In genomic region chr7:106678795-106679152, GRCh38 we compare ENCODE assay signal across 14 cellular contexts. TPM values are rescaled to one million over a fixed set of nuclear protein-coding genes. Genes with fewer than 3 reads are reported as not detected.
A peak's percentile ranks its signal among the peaks of the same experiment; 100 is the strongest.
DNase-seq lines count a peak whose midpoint lies in the region; ATAC-seq and TF ChIP-seq lines count a peak whose summit lies in the region.
"Had no signal": no experiment of that assay in that cellular context is flagged by ENCODE, and none has a peak within 500 bp of the region (broad histone marks: within the 10 kb centered on the region; RNA-seq: fewer than 3 reads in every experiment).

No MANE protein-coding gene starts in this region.

- peak overlapping the region; percentile 38 for H3K27ac Mint-ChIP-seq in activated T-cell treated with anti-CD3 and anti-CD28 coated beads, Interleukin-2, amount 50 U/mL, for 72 hours
- H3K27ac Mint-ChIP-seq in stimulated activated naive B cell treated with anti-CD40 and anti-IgM and Interleukin-4, amounts not matched to agents 10 μg/mL and 1 μg/mL and 100 μg/mL, for 72 hours, result no peak overlapping the region

- H3K36me3 Mint-ChIP-seq in activated T-cell treated with anti-CD3 and anti-CD28 coated beads, Interleukin-2, amount 50 U/mL, for 72 hours (ENCODE audit: insufficient read depth in 2 of 2), result peaks cover 2% of the 10 kb centered on the region in 2 donors
- H3K36me3 Mint-ChIP-seq in activated T-cell treated with anti-CD3 and anti-CD28 coated beads, Interleukin-2, amount 50 U/mL, for 4 hours (ENCODE audit: insufficient read depth), result no peaks in the 10 kb centered on the region
- no peaks in the 10 kb centered on the region for H3K36me3 Mint-ChIP-seq in stimulated activated naive B cell treated with anti-CD40 and anti-IgM and Interleukin-4, amounts not matched to agents 10 μg/mL and 1 μg/mL and 100 μg/mL, for 72 hours

- H3K4me2 ChIP-seq in hepatocyte, result no peak overlapping the region

- no peaks in the 10 kb centered on the region for H3K36me3 ChIP-seq in hepatocyte (replicated peaks; ENCODE audit: insufficient read depth, low read depth)

- H3K79me2 ChIP-seq in hepatocyte, result no peaks in the 10 kb centered on the region

- H4K20me1 ChIP-seq in hepatocyte (ENCODE audit: insufficient read depth, poor library complexity, severe bottlenecking), result no peaks in the 10 kb centered on the region

- H3K27me3 ChIP-seq in hepatocyte, result no peaks in the 10 kb centered on the region

- TF ChIP-seq CTCF in VCaP (conservative IDR thresholded peaks at IDR 0.05), result no peak
- TF ChIP-seq CTCF in hepatocyte (IDR thresholded peaks at IDR 0.05; ENCODE audit: poor library complexity), result no peak

- H3K4me1 Mint-ChIP-seq in activated T-cell treated with anti-CD3 and anti-CD28 coated beads, Interleukin-2, amount 50 U/mL, for 72 hours (ENCODE audit: low read depth), result peaks cover 11% of the 10 kb centered on the region
- peaks cover 11% of the 10 kb centered on the region for H3K4me1 Mint-ChIP-seq in activated T-cell treated with anti-CD3 and anti-CD28 coated beads, Interleukin-2, amount 50 U/mL, for 4 hours (ENCODE audit: low read depth)
- peaks cover 10 to 18% of the 10 kb centered on the region in 2 donors for H3K4me1 Mint-ChIP-seq in stimulated activated naive B cell treated with anti-CD40 and anti-IgM and Interleukin-4, amounts not matched to agents 10 μg/mL and 1 μg/mL and 100 μg/mL, for 72 hours

- H3K27me3 Mint-ChIP-seq in activated T-cell treated with anti-CD3 and anti-CD28 coated beads, Interleukin-2, amount 50 U/mL, for 72 hours (ENCODE audit: low read depth), result no peaks in the 10 kb centered on the region
- no peaks in the 10 kb centered on the region for H3K27me3 Mint-ChIP-seq in activated T-cell treated with anti-CD3 and anti-CD28 coated beads, Interleukin-2, amount 50 U/mL, for 4 hours (ENCODE audit: low read depth)
- H3K27me3 Mint-ChIP-seq in stimulated activated naive B cell treated with anti-CD40 and anti-IgM and Interleukin-4, amounts not matched to agents 10 μg/mL and 1 μg/mL and 100 μg/mL, for 72 hours, result no peaks in the 10 kb centered on the region

- no peaks in the 10 kb centered on the region for H3K9me2 ChIP-seq in hepatocyte (replicated peaks; ENCODE audit: insufficient read depth)

- peaks cover 1 to 4% of the 10 kb centered on the region in 2 donors for H3K9me3 Mint-ChIP-seq in activated T-cell treated with anti-CD3 and anti-CD28 coated beads, Interleukin-2, amount 50 U/mL, for 72 hours
- no peaks in the 10 kb centered on the region for H3K9me3 Mint-ChIP-seq in activated T-cell treated with anti-CD3 and anti-CD28 coated beads, Interleukin-2, amount 50 U/mL, for 4 hours
- H3K9me3 Mint-ChIP-seq in stimulated activated naive B cell treated with anti-CD40 and anti-IgM and Interleukin-4, amounts not matched to agents 10 μg/mL and 1 μg/mL and 100 μg/mL, for 72 hours, result peaks cover 0 to 4% of the 10 kb centered on the region in 2 donors

- H3K4me3 ChIP-seq in hepatocyte, result no peak overlapping the region

- H3K27ac ChIP-seq in VCaP (peak overlapping the region; percentile 27), hepatocyte (peak overlapping the region; percentile 3)

- WGBS in hepatocyte (ENCODE audit: low lambda C conversion rate, missing lambda C conversion rate), result 90% methylated on average over 3 of the region's 3 CpGs

- no peak for DNase-seq in activated T-cell treated with anti-CD3 and anti-CD28 coated beads, Interleukin-2, amount 50 U/mL, for 72 hours
- no peak for DNase-seq in activated T-cell treated with anti-CD3 and anti-CD28 coated beads, Interleukin-2, amount 50 U/mL, for 4 hours
- DNase-seq in D341Med (ENCODE audit: low spot score), result peak; percentile 17
- DNase-seq in hepatocyte (ENCODE audit: low spot score), result no peak
- DNase-seq in LoVo (ENCODE audit: low spot score), result no peak
- DNase-seq in stimulated activated naive B cell treated with anti-CD40 and anti-IgM and Interleukin-4, amounts not matched to agents 10 μg/mL and 1 μg/mL and 100 μg/mL, for 72 hours, result no peak
- DNase-seq in activated CD8-positive, alpha-beta memory T cell treated with anti-CD3 and anti-CD28 coated beads, Interleukin-2, amount 50 U/mL, for 48 hours, result no peak
- DNase-seq: ACHN, Caco-2, NCI-H1105 treated with DMSO at 0.1 percent for 48 hours, NCI-H187 treated with DMSO at 0.1 percent for 48 hours, NCI-H446 had no signal

- no peaks in the 10 kb centered on the region for H3K4me1 ChIP-seq in hepatocyte (ENCODE audit: insufficient read depth)
- H3K4me1 ChIP-seq: Caco-2 had no signal

- H3K9me3 ChIP-seq in hepatocyte (ENCODE audit: low read depth), result no peaks in the 10 kb centered on the region
- H3K9me3 ChIP-seq: Caco-2 had no signal

- H2AFZ ChIP-seq in hepatocyte, result no peak overlapping the region

- no peak overlapping the region for H3K4me3 Mint-ChIP-seq in activated T-cell treated with anti-CD3 and anti-CD28 coated beads, Interleukin-2, amount 50 U/mL, for 72 hours
- H3K4me3 Mint-ChIP-seq in activated T-cell treated with anti-CD3 and anti-CD28 coated beads, Interleukin-2, amount 50 U/mL, for 4 hours, result no peak overlapping the region
- no peak overlapping the region for H3K4me3 Mint-ChIP-seq in stimulated activated naive B cell treated with anti-CD40 and anti-IgM and Interleukin-4, amounts not matched to agents 10 μg/mL and 1 μg/mL and 100 μg/mL, for 72 hours

- no peak for ATAC-seq in activated T-cell treated with anti-CD3 and anti-CD28 coated beads, Interleukin-2, amount 50 U/mL, for 72 hours (replicated peaks in 1 of 2)
- no peak for ATAC-seq in activated T-cell treated with anti-CD3 and anti-CD28 coated beads, Interleukin-2, amount 50 U/mL, for 4 hours
- ATAC-seq in stimulated activated naive B cell treated with anti-CD40 and anti-IgM and Interleukin-4, amounts not matched to agents 10 μg/mL and 1 μg/mL and 100 μg/mL, for 72 hours (replicated peaks), result no peak
- ATAC-seq: HepG2 had no signal

RNA-seq across cellular contexts. Expression of gene CCDC71L, which starts 17.8 kb away (rescaled TPM):
- 10 to 100 TPM; 24.1 to 41.5 TPM for total RNA-seq in activated T-cell treated with anti-CD3 and anti-CD28 coated beads, Interleukin-2, amount 50 U/mL, for 72 hours
- total RNA-seq in activated T-cell treated with anti-CD3 and anti-CD28 coated beads, Interleukin-2, amount 50 U/mL, for 4 hours, result 10 to 100 TPM; 40.6 to 51.9 (median 42.7) TPM
- total RNA-seq in hepatocyte, result 17.1 and 24.3 TPM in 2 replicates
- 14.8 and 17.0 TPM in 2 replicates for polyA plus RNA-seq in hepatocyte
- polyA plus RNA-seq: HepG2 had no signal
